Comparison of ENCODE assay signal across 11 cellular contexts in the genomic region with DNA sequence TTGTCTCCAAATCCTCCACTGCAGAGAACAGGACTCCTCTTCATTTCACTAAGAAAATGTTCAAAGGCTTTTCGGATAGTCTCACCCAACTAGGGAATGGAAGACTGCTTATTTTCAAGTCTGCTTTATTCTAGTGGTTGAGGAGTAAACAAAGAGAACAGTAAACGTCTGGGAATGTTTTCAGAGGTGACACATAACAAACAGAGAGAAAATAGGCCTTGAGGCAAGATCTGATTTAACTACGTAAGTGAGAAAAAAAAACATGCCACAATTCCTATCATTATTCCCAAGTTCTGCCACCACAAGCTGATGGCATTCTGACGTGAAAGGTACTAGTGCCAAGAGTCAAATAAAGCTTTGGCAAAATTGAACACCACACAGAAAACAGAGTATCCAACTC. TPM values are rescaled to one million over a fixed set of nuclear protein-coding genes. Genes with fewer than 3 reads are reported as not detected.
DNase-seq lines count a peak whose midpoint lies in the region; ATAC-seq and TF ChIP-seq lines count a peak whose summit lies in the region.
"Had no signal": no experiment of that assay in that cellular context is flagged by ENCODE, and none has a peak within 500 bp of the region (broad histone marks: within the 10 kb centered on the region; RNA-seq: fewer than 3 reads in every experiment).

No MANE protein-coding gene starts in this region.

- TF ChIP-seq RAD21 in IMR-90 (IDR thresholded peaks at IDR 0.05; ENCODE audit: low read length) = no peak

- in situ Hi-C loops in IMR-90 (cut with MboI; ENCODE audit: low sequenced_read_pairs) = no loop called here
- in situ Hi-C loops in T47D (cut with HindIII; ENCODE audit: low pct_unique_long_range_greater_than_20kb, low sequenced_read_pairs) = no loop called here

- peak overlapping the region; percentile 20; the same call in 1 of the 2 replicates for H3K4me2 ChIP-seq in IMR-90 (ENCODE audit: low read depth, low read length)

- POLR2A ChIA-PET in CD4-positive, alpha-beta T cell (lab: Charles Lee) = interaction anchor here (0.7 to 12.5 kb wide), 3 partner anchors 19 to 218 kb away, joined by 3 to 106 read pairs (median 3); partner anchors contain the start of genes SCRN3 and WIPF1
- POLR2A ChIA-PET in IMR-90 (lab: Charles Lee; ENCODE audit: unreplicated experiment) = interaction anchor here (0.6 kb wide), 1 partner anchor 53 kb away, joined by 4 read pairs; no protein-coding TSS in a partner anchor
- POLR2A ChIA-PET in Caco-2 (lab: Charles Lee) = no interaction called here

- no peak overlapping the region for H2BK5ac ChIP-seq in IMR-90 (ENCODE audit: low read depth, low read length, poor library complexity, severe bottlenecking)

- no peaks in the 10 kb centered on the region for H3K27me3 Mint-ChIP-seq in CD4-positive, alpha-beta T cell
- no peaks in the 10 kb centered on the region for H3K27me3 Mint-ChIP-seq in Caco-2 (ENCODE audit: insufficient read depth, unreplicated experiment)
- H3K27me3 Mint-ChIP-seq in endothelial cell (ENCODE audit: unreplicated experiment) = peaks cover 7% of the 10 kb centered on the region

- H3K4ac ChIP-seq in IMR-90 (ENCODE audit: low read depth, low read length) = no peak overlapping the region

- H2BK120ac ChIP-seq in IMR-90 (ENCODE audit: low read depth, low read length) = no peak overlapping the region

- H3K9me1 ChIP-seq in IMR-90 (ENCODE audit: insufficient read depth, low read length) = peaks cover 18% of the 10 kb centered on the region

- H2AK5ac ChIP-seq in IMR-90 (ENCODE audit: low read depth, low read length) = no peak overlapping the region

- no peak overlapping the region for H2AK9ac ChIP-seq in IMR-90 (replicated peaks; ENCODE audit: low read depth, low read length, poor library complexity)

- no peak overlapping the region for H2BK20ac ChIP-seq in IMR-90 (ENCODE audit: low read depth, low read length)

- no peak overlapping the region for H3K27ac ChIP-seq in CD4-positive, alpha-beta T cell (ENCODE audit: low read depth, low read length)
- no peak overlapping the region for H3K27ac ChIP-seq in IMR-90 (ENCODE audit: insufficient read depth, low read length)

- H2BK15ac ChIP-seq in IMR-90 (ENCODE audit: low read depth, low read length) = no peak overlapping the region

- peak overlapping the region; percentile 86 for H3K27ac Mint-ChIP-seq in CD4-positive, alpha-beta T cell
- H3K27ac Mint-ChIP-seq in Caco-2 (ENCODE audit: unreplicated experiment) (no peak overlapping the region), endothelial cell (ENCODE audit: unreplicated experiment) (no peak overlapping the region)

- H2AFZ ChIP-seq in IMR-90 (replicated peaks; ENCODE audit: low read length, poor library complexity) = no peak overlapping the region

- H3K9ac ChIP-seq in IMR-90 (ENCODE audit: low read depth, low read length) = no peak overlapping the region

- H4K5ac ChIP-seq in IMR-90 (ENCODE audit: low read depth, low read length) = no peak overlapping the region

- H3K23ac ChIP-seq in IMR-90 (ENCODE audit: low read depth, low read length) = no peak overlapping the region

- peaks cover 68% of the 10 kb centered on the region for H3K36me3 Mint-ChIP-seq in CD4-positive, alpha-beta T cell (ENCODE audit: low read depth)
- H3K36me3 Mint-ChIP-seq in Caco-2 (ENCODE audit: insufficient read depth, unreplicated experiment) (no peaks in the 10 kb centered on the region), endothelial cell (ENCODE audit: low read depth, unreplicated experiment) (peaks cover 13% of the 10 kb centered on the region)

- no peaks in the 10 kb centered on the region for H3K36me3 ChIP-seq in IMR-90 (ENCODE audit: control insufficient read depth, insufficient read depth, low read length)
- no peaks in the 10 kb centered on the region for H3K36me3 ChIP-seq in Caco-2 (ENCODE audit: control insufficient read depth, insufficient read depth, low read length)

- no peak overlapping the region for H3K4me3 ChIP-seq in IMR-90 (ENCODE audit: insufficient read depth, low read depth, low read length)
- H3K4me3 ChIP-seq in Caco-2 (ENCODE audit: low read depth, low read length) = no peak overlapping the region

- H3K4me1 ChIP-seq in IMR-90 (ENCODE audit: control insufficient read depth, insufficient read depth, low read length) = peaks cover 12% of the 10 kb centered on the region
- H3K4me1 ChIP-seq in Caco-2 = no peaks in the 10 kb centered on the region

- dilution Hi-C loops in IMR-90 (cut with HindIII; ENCODE audit: low sequenced_read_pairs, unreplicated experiment) = no loop called here

- H3K4me1 Mint-ChIP-seq in CD4-positive, alpha-beta T cell (ENCODE audit: low read depth) = peaks cover 99% of the 10 kb centered on the region
- H3K4me1 Mint-ChIP-seq in Caco-2 (ENCODE audit: low read depth, unreplicated experiment) (no peaks in the 10 kb centered on the region), endothelial cell (ENCODE audit: unreplicated experiment) (peaks cover 27% of the 10 kb centered on the region)

- H4K91ac ChIP-seq in IMR-90 (ENCODE audit: insufficient read depth, low read depth, low read length) = no peak overlapping the region

- no peaks in the 10 kb centered on the region for H3K9me3 ChIP-seq in CD4-positive, alpha-beta T cell (ENCODE audit: control insufficient read depth, low read length)
- no peaks in the 10 kb centered on the region for H3K9me3 ChIP-seq in IMR-90 (ENCODE audit: control insufficient read depth, insufficient read depth, low read length)
- no peaks in the 10 kb centered on the region; the same call in 1 of the 2 replicates for H3K9me3 ChIP-seq in Caco-2

- no peak overlapping the region for H3K4me3 Mint-ChIP-seq in CD4-positive, alpha-beta T cell
- H3K4me3 Mint-ChIP-seq in Caco-2 (ENCODE audit: unreplicated experiment) = no peak overlapping the region
- H3K4me3 Mint-ChIP-seq in endothelial cell (ENCODE audit: unreplicated experiment) = no peak overlapping the region

- no peak for TF ChIP-seq CTCF in CD4-positive, alpha-beta T cell (IDR thresholded peaks at IDR 0.05)
- TF ChIP-seq CTCF in IMR-90 (conservative IDR thresholded peaks at IDR 0.05; ENCODE audit: low read depth, low read length) = no peak
- no peak for TF ChIP-seq CTCF in Caco-2 (IDR thresholded peaks at IDR 0.05; ENCODE audit: insufficient read depth in 1 of 2, low read depth in 1 of 2, low read length in 1 of 2, severe bottlenecking in 1 of 2, unreplicated experiment in 1 of 2)
- no peak for TF ChIP-seq CTCF in endothelial cell (IDR thresholded peaks at IDR 0.05; ENCODE audit: unreplicated experiment)

- H4K20me1 ChIP-seq in IMR-90 (ENCODE audit: insufficient read depth, low read length) = peaks cover 8% of the 10 kb centered on the region; the same call in 1 of the 2 replicates

- H3K79me1 ChIP-seq in IMR-90 (ENCODE audit: low read depth in 1 of 2, low read length in 2 of 2) = peaks cover 7 to 29% of the 10 kb centered on the region in 2 experiments

- no peak for TF ChIP-seq POLR2A in IMR-90 (IDR thresholded peaks at IDR 0.05; ENCODE audit: low read depth, low read length)

- DNase-seq in CD4-positive, alpha-beta T cell = no peak
- peak; percentile 81 for DNase-seq in IMR-90
- peak; percentile 8 to 68 for DNase-seq in T47D (ENCODE audit: low read depth in 1 of 2, low spot score in 1 of 2)
- peak; percentile 46 for DNase-seq in myocyte (ENCODE audit: low read depth)
- no peak for DNase-seq in Caco-2
- no peak for DNase-seq in putamen (ENCODE audit: low spot score)
- no peak for DNase-seq in DMS79 (lab: John Stamatoyannopoulos, UW)
- no peak for DNase-seq in endothelial cell (ENCODE audit: low spot score)
- DNase-seq: activated CD8-positive, alpha-beta memory T cell treated with anti-CD3 and anti-CD28 coated beads, Interleukin-2, amount 50 U/mL, for 4 hours; cortex of kidney; NCI-H2107 had no signal

- no CpG with 5 or more reads among the region's 4 CpGs for WGBS in IMR-90 (ENCODE audit: extremely low coverage in 2 of 2, insufficient read length in 1 of 2), 2 experiments

- intact Hi-C loops in CD4-positive, alpha-beta T cell (cut with DNase I, micrococcal nuclease) = no loop called here
- intact Hi-C loops in IMR-90 (cut with micrococcal nuclease) (no loop called here), Caco-2 (cut with micrococcal nuclease; ENCODE audit: unreplicated experiment) (no loop called here)

- no peak overlapping the region; the same call in 1 of the 2 replicates for H3K18ac ChIP-seq in IMR-90 (ENCODE audit: low read depth, low read length)

- H3K14ac ChIP-seq in IMR-90 (replicated peaks; ENCODE audit: low read depth, low read length) = no peak overlapping the region

- BruUV-seq in IMR-90 (replicated peaks; lab: Mats Ljungman, UMichigan) (no TSS peak), Caco-2 (replicated peaks; lab: Mats Ljungman, UMichigan) (no TSS peak)

- no peaks in the 10 kb centered on the region for H3K9me3 Mint-ChIP-seq in CD4-positive, alpha-beta T cell
- no peaks in the 10 kb centered on the region for H3K9me3 Mint-ChIP-seq in Caco-2 (ENCODE audit: unreplicated experiment)
- no peaks in the 10 kb centered on the region for H3K9me3 Mint-ChIP-seq in endothelial cell (ENCODE audit: unreplicated experiment)

- CTCF ChIA-PET in CD4-positive, alpha-beta T cell (lab: Charles Lee) = interaction anchor here (1.4 kb wide), 1 partner anchor 73 kb away, joined by 3 read pairs; no protein-coding TSS in a partner anchor
- CTCF ChIA-PET in IMR-90 (lab: Yijun Ruan, JAX) = interaction anchor here (1.0 kb wide), 1 partner anchor 18 kb away, joined by 3 read pairs; no protein-coding TSS in a partner anchor
- CTCF ChIA-PET in Caco-2 (lab: Charles Lee) = no interaction called here

- H3K27me3 ChIP-seq in CD4-positive, alpha-beta T cell (ENCODE audit: control insufficient read depth, insufficient read depth, low read length) = no peaks in the 10 kb centered on the region
- no peaks in the 10 kb centered on the region for H3K27me3 ChIP-seq in IMR-90 (ENCODE audit: control insufficient read depth, insufficient read depth, low read length)
- H3K27me3 ChIP-seq in Caco-2 (replicated peaks; ENCODE audit: control insufficient read depth, insufficient read depth, low read length) = no peaks in the 10 kb centered on the region

- no peak overlapping the region for H3K56ac ChIP-seq in IMR-90 (ENCODE audit: extremely low read depth, insufficient read depth, low read length)

- no peak for ATAC-seq in CD4-positive, alpha-beta T cell (ENCODE audit: poor library complexity)
- peak; percentile 70 for ATAC-seq in IMR-90 (ENCODE audit: low read depth)

- H4K8ac ChIP-seq in IMR-90 (ENCODE audit: low read depth in 2 of 2, low read length in 2 of 2) = no peak overlapping the region

TF ChIP-seq in IMR-90, 13 proteins besides CTCF, POLR2A, EP300 and RAD21 (continues in another document):
- TF ChIP-seq BHLHE40 (IDR thresholded peaks at IDR 0.05; ENCODE audit: low read depth, low read length) (no peak), CEBPB (IDR thresholded peaks at IDR 0.05; ENCODE audit: low read depth, low read length) (no peak; the same call in 1 of the 2 replicates), MXI1 (IDR thresholded peaks at IDR 0.05; ENCODE audit: borderline replicate concordance, low read depth, low read length) (no peak)

RNA-seq across cellular contexts. Expression of gene WIPF1, which starts 16.7 kb away (rescaled TPM):
- 100 to 1,000 TPM; 237 to 264 TPM for total RNA-seq in CD4-positive, alpha-beta T cell
- 2.7 and 3.3 TPM in 2 replicates for total RNA-seq in IMR-90 (2012; rRNA removed)
- polyA plus RNA-seq in IMR-90 (2012; rRNA removed) = 13.5 and 14.2 TPM in 2 replicates
- 5.5 and 14.1 TPM in 2 replicates for polyA plus RNA-seq in IMR-90 (2012; cell fraction: cytosol; rRNA removed)
- polyA plus RNA-seq in IMR-90 (2012; cell fraction: nucleus; rRNA removed; ENCODE audit: low replicate concordance) = 10.0 and 12.1 TPM in 2 replicates
- total RNA-seq in myocyte = 14.2 and 16.2 TPM in 2 replicates
- 27.5 TPM for polyA plus RNA-seq in myocyte (2012)
- 5.1 and 5.2 TPM in 2 replicates for total RNA-seq in Caco-2 (2022)
- total RNA-seq in endothelial cell (ENCODE audit: unreplicated experiment) = 62.8 TPM

Comparison
In these comparisons a context has a peak if more than half of its experiments do, and no peak if none do; other contexts are left out.
1. DNase-seq: peak in IMR-90 (single experiment), T47D (2 of 2) and myocyte (single experiment); none in CD4-positive, alpha-beta T cell (0 of 10), Caco-2 (0 of 2), putamen (single experiment), DMS79 (single experiment) and endothelial cell (single experiment).